Comparison of ENCODE assay signal across 8 cellular contexts in genomic region chr18:48605408-48605845, GRCh38.
A peak's percentile ranks its signal among the peaks of the same experiment; 100 is the strongest.
DNase-seq lines count a peak whose midpoint lies in the region; ATAC-seq and TF ChIP-seq lines count a peak whose summit lies in the region.

No MANE protein-coding gene starts in this region.

- H3F3A ChIP-seq in PC-3 (ENCODE audit: low read length, unreplicated experiment) = no peaks in the 10 kb centered on the region

- H3K4me1 ChIP-seq in PC-3 (ENCODE audit: insufficient read depth, low read length) (no peaks in the 10 kb centered on the region), gastroesophageal sphincter (peaks cover 0 to 52% (median 6%) of the 10 kb centered on the region in 3 donors)

- POLR2A ChIA-PET in PC-3 (lab: Charles Lee; ENCODE audit: unreplicated experiment) = no interaction called here

- no peak overlapping the region for H3K9ac ChIP-seq in PC-3 (ENCODE audit: low read length)

- no peaks in the 10 kb centered on the region for H3K9me3 ChIP-seq in PC-3 (ENCODE audit: low read length)
- no peaks in the 10 kb centered on the region for H3K9me3 ChIP-seq in gastroesophageal sphincter

- no peak for TF ChIP-seq POLR2A in gastroesophageal sphincter (IDR thresholded peaks at IDR 0.05)

- no TSS peak for BruUV-seq in PC-3 (replicated peaks; lab: Mats Ljungman, UMichigan)

- H3K27ac ChIP-seq in PC-3 (ENCODE audit: low read length) = no peak overlapping the region
- no peak overlapping the region for H3K27ac ChIP-seq in gastroesophageal sphincter

- intact Hi-C loops in PC-3 (cut with micrococcal nuclease) = no loop called here

- TF ChIP-seq EP300 in gastroesophageal sphincter (IDR thresholded peaks at IDR 0.05) = no peak

- DNase-seq in GM12865 (ENCODE audit: low read depth) (peak; percentile 37), PC-3 (peak; percentile 5), iPS-NIHi11 (ENCODE audit: low spot score) (peak; percentile 91), T1000 (lab: John Stamatoyannopoulos, UW) (no peak)
- DNase-seq in activated CD4-positive, alpha-beta T cell treated with anti-CD3 and anti-CD28 coated beads, Interleukin-2, amount 50 U/mL, for 1 hour = no peak

- 100% methylated on average over 2 of the region's 3 CpGs; no CpG with 5 or more reads in 1 of the 2 donors for WGBS in gastroesophageal sphincter (ENCODE audit: low coverage in 1 of 2), 2 donors

- ATAC-seq in HG03097 (IDR thresholded peaks at IDR 0.05; ENCODE audit: low FRiP score, unreplicated experiment) = peak; percentile 74
- peak; percentile 59; the same call in 1 of the 2 replicates for ATAC-seq in PC-3
- no peak for ATAC-seq in HG03520 (IDR thresholded peaks at IDR 0.05; ENCODE audit: unreplicated experiment)
- ATAC-seq in gastroesophageal sphincter = no peak

- TF ChIP-seq CTCF in GM12865 (IDR thresholded peaks at IDR 0.05; ENCODE audit: insufficient read depth, low read depth, low read length, missing control alignments) (peak; percentile 22), PC-3 (conservative IDR thresholded peaks at IDR 0.05; ENCODE audit: low read depth, low read length) (peak; percentile 45), gastroesophageal sphincter (IDR thresholded peaks at IDR 0.05) (no peak)

- CTCF ChIA-PET in PC-3 (lab: Charles Lee) = no interaction called here

- H3K4me3 ChIP-seq in GM12865 (ENCODE audit: low read depth, low read length) = no peak overlapping the region
- no peak overlapping the region for H3K4me3 ChIP-seq in PC-3 (ENCODE audit: low read length)
- H3K4me3 ChIP-seq in gastroesophageal sphincter = no peak overlapping the region

- no peaks in the 10 kb centered on the region for H4K20me1 ChIP-seq in PC-3 (ENCODE audit: low read length)

- H3K79me2 ChIP-seq in PC-3 (ENCODE audit: low read length) = no peaks in the 10 kb centered on the region

- H3K4me2 ChIP-seq in PC-3 (ENCODE audit: low read length) = no peak overlapping the region

- no peak overlapping the region for H2AFZ ChIP-seq in PC-3 (ENCODE audit: low read length)

- H3K27me3 ChIP-seq in PC-3 (ENCODE audit: low read length) (no peaks in the 10 kb centered on the region), gastroesophageal sphincter (no peaks in the 10 kb centered on the region)

- H3K9me2 ChIP-seq in PC-3 (replicated peaks; ENCODE audit: low read length) = no peaks in the 10 kb centered on the region

- H3K36me3 ChIP-seq in PC-3 (ENCODE audit: low read depth, low read length) (no peaks in the 10 kb centered on the region), gastroesophageal sphincter (no peaks in the 10 kb centered on the region)

Comparison
In these comparisons a context has a peak if more than half of its experiments do, and no peak if none do; other contexts are left out.
1. DNase-seq: peak in GM12865 (single experiment), PC-3 (single experiment) and iPS-NIHi11 (single experiment); none in T1000 (single experiment) and activated CD4-positive, alpha-beta T cell treated with anti-CD3 and anti-CD28 coated beads, Interleukin-2, amount 50 U/mL, for 1 hour (single experiment).
2. CTCF ChIP-seq: peak in GM12865 (single experiment) and PC-3 (single experiment); none in gastroesophageal sphincter (0 of 4).
3. ATAC-seq: peak in HG03097 (single experiment) and PC-3 (single experiment); none in HG03520 (single experiment) and gastroesophageal sphincter (single experiment).